Comparison of ENCODE assay signal across 1 cellular context in genomic region chr20:38446441-38447209, GRCh38.
TF ChIP-seq lines count a peak whose summit lies in the region.

No MANE protein-coding gene starts in this region.

TF ChIP-seq in K562, 482 proteins besides CTCF, POLR2A, EP300 and RAD21 (continued from another document and continues in another):
- TF ChIP-seq ZNF318 (IDR thresholded peaks at IDR 0.05; ENCODE audit: borderline replicate concordance in 1 of 2, low read depth in 1 of 2) (peak in 1 of 2 experiments; percentile 42; a peak in 1 of 4 replicates), SIN3A (IDR thresholded peaks at IDR 0.05; ENCODE audit: borderline replicate concordance in 2 of 2, control insufficient read depth in 1 of 2, low read depth in 2 of 2, low read length in 2 of 2) (peak; percentile 89 to 93; a peak in 3 of 4 replicates), SNIP1 (IDR thresholded peaks at IDR 0.05; ENCODE audit: low read depth) (peak; percentile 94), NONO (IDR thresholded peaks at IDR 0.05; ENCODE audit: low read depth in 2 of 2, low read length in 1 of 2) (peak in 1 of 2 experiments; percentile 76; a peak in 1 of 4 replicates), ETV6 (IDR thresholded peaks at IDR 0.05; ENCODE audit: borderline replicate concordance in 1 of 2, low read depth in 2 of 2, low read length in 1 of 2) (peak; percentile 26 to 52; a peak in 1 of 4 replicates), ETV6 (CRISPR knock-in tag; IDR thresholded peaks at IDR 0.05; ENCODE audit: borderline replicate concordance) (no peak), VEZF1 (CRISPR knock-in tag; IDR thresholded peaks at IDR 0.05) (peak; percentile 77), CBX1 (IDR thresholded peaks at IDR 0.05; ENCODE audit: low read depth) (peak; percentile 92), TAF9B (IDR thresholded peaks at IDR 0.05; ENCODE audit: partially characterized antibody) (peak; percentile 94), ZNF24 (IDR thresholded peaks at IDR 0.05) (peak; percentile 71), CTBP1 (IDR thresholded peaks at IDR 0.05; ENCODE audit: borderline replicate concordance) (peak; percentile 89), MYNN (IDR thresholded peaks at IDR 0.05) (peak; percentile 13; the same call in 1 of the 2 replicates), MYNN (CRISPR knock-in tag; IDR thresholded peaks at IDR 0.05) (no peak), ZBTB26 (CRISPR knock-in tag; IDR thresholded peaks at IDR 0.05) (no peak), YY1 (IDR thresholded peaks at IDR 0.05; ENCODE audit: borderline replicate concordance in 1 of 3, control insufficient read depth in 1 of 3, extremely low read depth in 1 of 3, insufficient read depth in 3 of 3, insufficient read length in 1 of 3, insufficient replicate concordance in 2 of 3, low read depth in 1 of 3, low read length in 2 of 3) (peak in 2 of 3 experiments; percentile 76 to 79), ESRRA (IDR thresholded peaks at IDR 0.05; ENCODE audit: borderline replicate concordance, low read depth) (peak; percentile 85), MEF2A (IDR thresholded peaks at IDR 0.05; ENCODE audit: control insufficient read depth, low read depth, low read length) (0 out of 2 replicates have a peak, but pooled peaks have one; percentile 24), CHAMP1 (IDR thresholded peaks at IDR 0.05) (0 out of 2 replicates have a peak, but pooled peaks have one; percentile 57), ZNF384 (IDR thresholded peaks at IDR 0.05; ENCODE audit: low read depth, low read length) (peak; percentile 27; the same call in 1 of the 2 replicates), MTA3 (IDR thresholded peaks at IDR 0.05; ENCODE audit: borderline replicate concordance) (peak; percentile 86), DEAF1 (CRISPR knock-in tag; IDR thresholded peaks at IDR 0.05) (peak; percentile 43; the same call in 1 of the 2 replicates), CREM (IDR thresholded peaks at IDR 0.05; ENCODE audit: low read depth) (peak; percentile 85), ZNF79 (CRISPR knock-in tag; IDR thresholded peaks at IDR 0.05; ENCODE audit: low read depth) (no peak), DPF2 (IDR thresholded peaks at IDR 0.05) (0 out of 2 replicates have a peak, but pooled peaks have one; percentile 22), KDM4B (IDR thresholded peaks at IDR 0.05; ENCODE audit: borderline replicate concordance in 2 of 2, low read depth in 1 of 2) (peak in 1 of 2 experiments; percentile 96; a peak in 2 of 4 replicates), WHSC1 (IDR thresholded peaks at IDR 0.05; ENCODE audit: low read length) (no peak), REST (CRISPR knock-in tag; IDR thresholded peaks at IDR 0.05; ENCODE audit: low read depth) (peak; percentile 68; the same call in 1 of the 2 replicates), ZNF778 (CRISPR knock-in tag; IDR thresholded peaks at IDR 0.05) (no peak), KLF6 (CRISPR knock-in tag; IDR thresholded peaks at IDR 0.05; ENCODE audit: borderline replicate concordance) (peak; percentile 31; the same call in 1 of the 2 replicates), ELF2 (CRISPR knock-in tag; IDR thresholded peaks at IDR 0.05) (peak; percentile 68; the same call in 1 of the 2 replicates), FOXP1 (CRISPR knock-in tag; IDR thresholded peaks at IDR 0.05) (peak; percentile 82; the same call in 1 of the 2 replicates), HMGXB4 (CRISPR knock-in tag; IDR thresholded peaks at IDR 0.05) (peak; percentile 97), MYBL2 (IDR thresholded peaks at IDR 0.05; ENCODE audit: low read depth) (no peak), MYBL2 (CRISPR knock-in tag; IDR thresholded peaks at IDR 0.05; ENCODE audit: borderline replicate concordance) (no peak), TAF7 (tag; IDR thresholded peaks at IDR 0.05) (peak; percentile 84; the same call in 1 of the 2 replicates), ZNF511 (CRISPR knock-in tag; IDR thresholded peaks at IDR 0.05) (peak; percentile 43), SIN3B (IDR thresholded peaks at IDR 0.05; ENCODE audit: low read depth) (peak; percentile 74), NR2F6 (CRISPR knock-in tag; IDR thresholded peaks at IDR 0.05) (peak; percentile 7; the same call in 1 of the 2 replicates)
